In genomic region chr11:121417607-121418006, GRCh38 we compare ENCODE assay signal across 9 cellular contexts. TPM values are rescaled to one million over a fixed set of nuclear protein-coding genes. Genes with fewer than 3 reads are reported as not detected.
DNase-seq lines count a peak whose midpoint lies in the region; ATAC-seq and TF ChIP-seq lines count a peak whose summit lies in the region.
"Had no signal": no experiment of that assay in that cellular context is flagged by ENCODE, and none has a peak within 500 bp of the region (broad histone marks: within the 10 kb centered on the region; RNA-seq: fewer than 3 reads in every experiment).

No MANE protein-coding gene starts in this region.

- H3K27ac ChIP-seq in heart right ventricle (peak overlapping the region in 8 of 10 donors; percentile 14 to 92 (median 44)), mucosa of rectum (ENCODE audit: low read depth in 2 of 2, low read length in 2 of 2) (peak overlapping the region; percentile 69 to 80), upper lobe of right lung (peak overlapping the region; percentile 75)

- H3K9ac ChIP-seq in mucosa of rectum (ENCODE audit: low read depth in 1 of 2, low read length in 2 of 2): no peak overlapping the region

- TF ChIP-seq CTCF in heart right ventricle (IDR thresholded peaks at IDR 0.05) (no peak), upper lobe of right lung (IDR thresholded peaks at IDR 0.05) (no peak), glutamatergic neuron (IDR thresholded peaks at IDR 0.05; ENCODE audit: partially characterized antibody, unreplicated experiment) (no peak)

- H3K4me1 Mint-ChIP-seq in activated naive CD8-positive, alpha-beta T cell treated with anti-CD3 and anti-CD28 coated beads, Interleukin-2, amount 10 ng/mL, durations not matched to agents 7 days and 5 days: peaks cover 49% of the 10 kb centered on the region
- H3K4me1 Mint-ChIP-seq in glutamatergic neuron (ENCODE audit: low read depth, unreplicated experiment): no peaks in the 10 kb centered on the region

- peaks cover 2% of the 10 kb centered on the region for H3K9me3 Mint-ChIP-seq in activated naive CD8-positive, alpha-beta T cell treated with anti-CD3 and anti-CD28 coated beads, Interleukin-2, amount 10 ng/mL, durations not matched to agents 7 days and 5 days
- peaks cover 3% of the 10 kb centered on the region for H3K9me3 Mint-ChIP-seq in glutamatergic neuron (ENCODE audit: unreplicated experiment)

- H3K4me1 ChIP-seq in heart right ventricle (peaks cover 6 to 76% (median 29%) of the 10 kb centered on the region in 9 donors), mucosa of rectum (ENCODE audit: control insufficient read depth in 2 of 2, insufficient read depth in 2 of 2, low read length in 2 of 2) (peaks cover 18 to 26% of the 10 kb centered on the region in 2 donors), upper lobe of right lung (peaks cover 41% of the 10 kb centered on the region)

- H3K4me3 ChIP-seq in heart right ventricle (no peak overlapping the region), mucosa of rectum (ENCODE audit: low read length in 2 of 2) (peak overlapping the region in 1 of 2 donors; percentile 2), upper lobe of right lung (no peak overlapping the region)

- intact Hi-C loops in heart right ventricle (cut with DNase I) (no loop called here), Right ventricle myocardium inferior (cut with DNase I) (no loop called here), upper lobe of right lung (cut with DNase I) (no loop called here)

- H3K9me3 ChIP-seq in heart right ventricle (no peaks in the 10 kb centered on the region), mucosa of rectum (ENCODE audit: control insufficient read depth in 2 of 2, low read length in 2 of 2) (no peaks in the 10 kb centered on the region), upper lobe of right lung (no peaks in the 10 kb centered on the region)

- no peaks in the 10 kb centered on the region for H3K27me3 Mint-ChIP-seq in activated naive CD8-positive, alpha-beta T cell treated with anti-CD3 and anti-CD28 coated beads, Interleukin-2, amount 10 ng/mL, durations not matched to agents 7 days and 5 days
- no peaks in the 10 kb centered on the region for H3K27me3 Mint-ChIP-seq in glutamatergic neuron (ENCODE audit: unreplicated experiment)

- H3K4me3 Mint-ChIP-seq in activated naive CD8-positive, alpha-beta T cell treated with anti-CD3 and anti-CD28 coated beads, Interleukin-2, amount 10 ng/mL, durations not matched to agents 7 days and 5 days: peak overlapping the region; percentile 30
- no peak overlapping the region for H3K4me3 Mint-ChIP-seq in glutamatergic neuron (ENCODE audit: unreplicated experiment)

- peak overlapping the region; percentile 75 for H3K27ac Mint-ChIP-seq in activated naive CD8-positive, alpha-beta T cell treated with anti-CD3 and anti-CD28 coated beads, Interleukin-2, amount 10 ng/mL, durations not matched to agents 7 days and 5 days
- no peak overlapping the region for H3K27ac Mint-ChIP-seq in glutamatergic neuron (ENCODE audit: unreplicated experiment)

- no peak for DNase-seq in heart right ventricle
- DNase-seq in Right ventricle myocardium inferior (ENCODE audit: missing footprints): no peak
- no peak for DNase-seq in activated naive CD8-positive, alpha-beta T cell treated with anti-CD3 and anti-CD28 coated beads, Interleukin-2, amount 10 ng/mL, durations not matched to agents 7 days and 5 days
- DNase-seq in upper lobe of right lung: no peak
- DNase-seq in glutamatergic neuron: no peak
- DNase-seq in HuH-7 (ENCODE audit: low spot score): no peak
- DNase-seq: H7 had no signal

- 45 to 57% methylated on average over 2 of the region's 2 CpGs for WGBS in heart right ventricle, 2 donors

- H3K36me3 ChIP-seq in heart right ventricle (no peaks in the 10 kb centered on the region), mucosa of rectum (ENCODE audit: control insufficient read depth in 2 of 2, insufficient read depth in 2 of 2, low read length in 2 of 2) (no peaks in the 10 kb centered on the region), upper lobe of right lung (no peaks in the 10 kb centered on the region)

- peaks cover 2% of the 10 kb centered on the region for H3K36me3 Mint-ChIP-seq in activated naive CD8-positive, alpha-beta T cell treated with anti-CD3 and anti-CD28 coated beads, Interleukin-2, amount 10 ng/mL, durations not matched to agents 7 days and 5 days
- H3K36me3 Mint-ChIP-seq in glutamatergic neuron (ENCODE audit: unreplicated experiment): no peaks in the 10 kb centered on the region

- POLR2A ChIA-PET in activated naive CD8-positive, alpha-beta T cell treated with anti-CD3 and anti-CD28 coated beads, Interleukin-2, amount 10 ng/mL, durations not matched to agents 7 days and 5 days (lab: Charles Lee): interaction anchor here (0.6 to 2.1 kb wide), 6 partner anchors 32 to 80 kb away, joined by 3 to 9 read pairs (median 3); partner anchors contain the start of genes SORL1 and SORL1-AS1

- ATAC-seq in heart right ventricle (no peak), Right ventricle myocardium inferior (no peak), upper lobe of right lung (no peak), HG03280 (IDR thresholded peaks at IDR 0.05; ENCODE audit: unreplicated experiment) (no peak)
- no peak for ATAC-seq in activated naive CD8-positive, alpha-beta T cell treated with anti-CD3 and anti-CD28 coated beads, Interleukin-2, amount 10 ng/mL, durations not matched to agents 7 days and 5 days (ENCODE audit: low read depth)

- no peaks in the 10 kb centered on the region for H3K27me3 ChIP-seq in heart right ventricle
- no peaks in the 10 kb centered on the region for H3K27me3 ChIP-seq in mucosa of rectum (ENCODE audit: control insufficient read depth in 2 of 2, insufficient read depth in 2 of 2, low read length in 2 of 2)
- no peaks in the 10 kb centered on the region for H3K27me3 ChIP-seq in upper lobe of right lung

RNA-seq across cellular contexts. Expression of gene SORL1, which starts 34.5 kb away (rescaled TPM):
- total RNA-seq in heart right ventricle (10 to 100 TPM in 3 of 10 donors, 1 to 10 TPM in 7; 4.7 to 15.1 (median 9.0) TPM), Right ventricle myocardium inferior (6.1 TPM), upper lobe of right lung (48.3 TPM), glutamatergic neuron (ENCODE audit: unreplicated experiment) (11.1 TPM)
- polyA plus RNA-seq in heart right ventricle: under 1 TPM; 0.26 to 0.51 TPM
- 100 to 1,000 TPM; 179 to 195 TPM for total RNA-seq in activated naive CD8-positive, alpha-beta T cell treated with anti-CD3 and anti-CD28 coated beads, Interleukin-2, amount 10 ng/mL, durations not matched to agents 7 days and 5 days
